20 cellular contexts compared by ENCODE assay signal in genomic region chr10:30831876-30832726, GRCh38.
"Had no signal": no experiment of that assay in that cellular context is flagged by ENCODE, and none has a peak within 500 bp of the region (broad histone marks: within the 10 kb centered on the region; RNA-seq: fewer than 3 reads in every experiment).

No MANE protein-coding gene starts in this region.

- H3K4me1 Mint-ChIP-seq: activated B cell treated with CpG ODN at 0.5 μM for 24 hours; activated naive CD8-positive, alpha-beta T cell treated with anti-CD3 and anti-CD28 coated beads for 36 hours had no signal

- ATAC-seq: gastrocnemius medialis, left lung had no signal

- H3K27me3 ChIP-seq: cardiac muscle cell, gastrocnemius medialis, left lung, tibial nerve had no signal

- H3K36me3 ChIP-seq: cardiac muscle cell, gastrocnemius medialis, left lung had no signal

- H3K4me3 Mint-ChIP-seq: activated B cell treated with CpG ODN at 0.5 μM for 24 hours; activated CD4-positive, alpha-beta memory T cell treated with anti-CD3 and anti-CD28 coated beads for 36 hours; activated naive CD8-positive, alpha-beta T cell treated with anti-CD3 and anti-CD28 coated beads for 36 hours; activated T-helper 1 cell treated with anti-CD3 and anti-CD28 coated beads, Interleukin-12 subunit alpha, Interleukin-12 subunit beta, Interleukin-2, Interleukin-4 antibody, amounts not matched to agents 30 ng/mL and 10 ng/mL and 1 ng/mL, durations not matched to agents 14 hours and 24 hours and 36 hours; dendritic cell treated with granulocyte-macrophage colony-stimulating factor and Interleukin-4, amounts not matched to agents 40 ng/mL and 50 ng/mL, for 4 days; neural crest cell; stimulated activated naive CD8-positive, alpha-beta T cell treated with anti-CD3 and anti-CD28 coated beads, Interleukin-15, Interleukin-2, amounts not matched to agents 100 ng/mL and 50 ng/mL, for 24 hours; T-helper 2 cell treated with Interferon-gamma antibody and Interleukin-4, amounts not matched to agents 5 μg/mL and 100 μg/mL, for 36 hours had no signal

- H3K36me3 Mint-ChIP-seq: activated CD4-positive, alpha-beta memory T cell treated with anti-CD3 and anti-CD28 coated beads for 36 hours had no signal

- H3K4me1 ChIP-seq: left lung had no signal

- H3K9me3 Mint-ChIP-seq: activated B cell treated with CpG ODN at 0.5 μM for 24 hours; activated CD4-positive, alpha-beta memory T cell treated with anti-CD3 and anti-CD28 coated beads for 36 hours; activated naive CD8-positive, alpha-beta T cell treated with anti-CD3 and anti-CD28 coated beads for 36 hours; activated T-helper 1 cell treated with anti-CD3 and anti-CD28 coated beads, Interleukin-12 subunit alpha, Interleukin-12 subunit beta, Interleukin-2, Interleukin-4 antibody, amounts not matched to agents 30 ng/mL and 10 ng/mL and 1 ng/mL, durations not matched to agents 14 hours and 24 hours and 36 hours; dendritic cell treated with granulocyte-macrophage colony-stimulating factor and Interleukin-4, amounts not matched to agents 40 ng/mL and 50 ng/mL, for 4 days; stimulated activated naive CD8-positive, alpha-beta T cell treated with anti-CD3 and anti-CD28 coated beads, Interleukin-15, Interleukin-2, amounts not matched to agents 100 ng/mL and 50 ng/mL, for 24 hours; T-helper 2 cell treated with Interferon-gamma antibody and Interleukin-4, amounts not matched to agents 5 μg/mL and 100 μg/mL, for 36 hours had no signal

- H3K4me3 ChIP-seq: cardiac muscle cell, gastrocnemius medialis, left lung, tibial nerve had no signal

- H3K27me3 Mint-ChIP-seq: activated B cell treated with CpG ODN at 0.5 μM for 24 hours; activated CD4-positive, alpha-beta memory T cell treated with anti-CD3 and anti-CD28 coated beads for 36 hours; activated naive CD8-positive, alpha-beta T cell treated with anti-CD3 and anti-CD28 coated beads for 36 hours; dendritic cell treated with granulocyte-macrophage colony-stimulating factor and Interleukin-4, amounts not matched to agents 40 ng/mL and 50 ng/mL, for 4 days; stimulated activated naive CD8-positive, alpha-beta T cell treated with anti-CD3 and anti-CD28 coated beads, Interleukin-15, Interleukin-2, amounts not matched to agents 100 ng/mL and 50 ng/mL, for 24 hours had no signal

- H3K27ac Mint-ChIP-seq: activated B cell treated with CpG ODN at 0.5 μM for 24 hours; activated CD4-positive, alpha-beta memory T cell treated with anti-CD3 and anti-CD28 coated beads for 36 hours; activated naive CD8-positive, alpha-beta T cell treated with anti-CD3 and anti-CD28 coated beads for 36 hours; activated T-helper 1 cell treated with anti-CD3 and anti-CD28 coated beads, Interleukin-12 subunit alpha, Interleukin-12 subunit beta, Interleukin-2, Interleukin-4 antibody, amounts not matched to agents 30 ng/mL and 10 ng/mL and 1 ng/mL, durations not matched to agents 14 hours and 24 hours and 36 hours; dendritic cell treated with granulocyte-macrophage colony-stimulating factor and Interleukin-4, amounts not matched to agents 40 ng/mL and 50 ng/mL, for 4 days; stimulated activated naive CD8-positive, alpha-beta T cell treated with anti-CD3 and anti-CD28 coated beads, Interleukin-15, Interleukin-2, amounts not matched to agents 100 ng/mL and 50 ng/mL, for 24 hours; T-helper 2 cell treated with Interferon-gamma antibody and Interleukin-4, amounts not matched to agents 5 μg/mL and 100 μg/mL, for 36 hours had no signal

- H3K27ac ChIP-seq: cardiac muscle cell, left lung had no signal

- DNase-seq: activated B cell treated with CpG ODN at 0.5 μM for 24 hours; activated CD4-positive, alpha-beta memory T cell treated with anti-CD3 and anti-CD28 coated beads for 36 hours; activated CD4-positive, alpha-beta T cell treated with anti-CD3 and anti-CD28 coated beads for 4 hours; activated naive CD8-positive, alpha-beta T cell treated with anti-CD3 and anti-CD28 coated beads for 36 hours; activated T-cell treated with anti-CD3 and anti-CD28 coated beads for 4 hours; amniotic stem cell; effector CD8-positive, alpha-beta T cell; gastrocnemius medialis; head of caudate nucleus; left lung; midbrain; stimulated activated CD4-positive, alpha-beta T cell treated with anti-CD3 and anti-CD28 coated beads, Interleukin-15, amount 100 ng/mL, for 24 hours; stimulated activated CD4-positive, alpha-beta T cell treated with anti-CD3 and anti-CD28 coated beads, Interleukin-2, amount 100 ng/mL, for 48 hours had no signal

- H3K9me3 ChIP-seq: gastrocnemius medialis, left lung had no signal
